ENCODE assay signal across 9 cellular contexts in the genomic region with DNA sequence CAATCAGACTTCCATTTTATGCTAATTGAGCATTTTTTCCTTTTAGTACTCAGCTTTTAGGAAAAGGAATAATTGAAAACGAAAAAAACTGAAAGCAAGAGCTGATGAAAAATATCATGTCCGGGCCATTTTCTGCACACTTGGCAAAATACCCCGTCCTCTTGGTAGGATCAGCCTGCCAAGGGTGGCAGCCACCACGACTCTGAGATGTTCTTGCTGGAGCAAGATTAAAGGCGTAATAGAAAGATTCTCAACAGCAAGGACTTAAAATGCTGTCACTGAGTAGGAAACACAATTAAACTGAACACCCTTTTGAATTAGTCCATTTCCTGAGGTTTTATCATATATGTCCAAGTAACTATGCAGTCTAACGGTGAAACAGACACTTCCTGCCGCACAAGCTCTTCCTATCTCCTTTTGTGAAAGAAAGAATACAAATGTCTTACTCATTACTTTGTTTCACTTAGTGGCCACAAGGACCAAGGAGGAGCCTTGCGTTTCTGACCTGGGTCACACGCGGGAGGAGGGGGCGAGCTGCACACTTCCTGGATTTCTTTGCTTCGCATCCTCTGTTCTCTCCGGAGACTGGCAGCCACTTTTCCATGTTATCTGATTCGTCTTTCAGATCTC.
DNase-seq lines count a peak whose midpoint lies in the region; ATAC-seq, FAIRE-seq and TF ChIP-seq lines count a peak whose summit lies in the region.
"Had no signal": no experiment of that assay in that cellular context is flagged by ENCODE, and none has a peak within 500 bp of the region (broad histone marks: within the 10 kb centered on the region; RNA-seq: fewer than 3 reads in every experiment).

No MANE protein-coding gene starts in this region.

- H3K4me2 ChIP-seq in K562 (ENCODE audit: insufficient read depth, low read length) = no peak overlapping the region

- H3K9me1 ChIP-seq in K562 (ENCODE audit: control insufficient read depth, insufficient read depth, low read length) = no peaks in the 10 kb centered on the region

- TF ChIP-seq POLR2A in K562 (conservative IDR thresholded peaks at IDR 0.05) (no peak), uterus (IDR thresholded peaks at IDR 0.05) (no peak)

- BruUV-seq in K562 (replicated peaks; lab: Mats Ljungman, UMichigan) = no TSS peak

- TF ChIP-seq CTCF in HFF-Myc (IDR thresholded peaks at IDR 0.05; ENCODE audit: low read depth, low read length, missing control alignments) (no peak), K562 (IDR thresholded peaks at IDR 0.05 in 2 of 3, conservative IDR thresholded peaks at IDR 0.05 in 1 of 3; ENCODE audit: insufficient read depth in 2 of 3, low read depth in 1 of 3, low read length in 3 of 3) (no peak), lower lobe of right lung (IDR thresholded peaks at IDR 0.05) (no peak), uterus (IDR thresholded peaks at IDR 0.05) (no peak)

- no peak overlapping the region for H3K9ac ChIP-seq in K562 (ENCODE audit: insufficient read depth in 1 of 2, low read depth in 2 of 2, low read length in 2 of 2)

- H3K9me3 ChIP-seq in K562 (replicated peaks; ENCODE audit: control insufficient read depth, insufficient read depth, low read depth, low read length) (no peaks in the 10 kb centered on the region), lower lobe of right lung (no peaks in the 10 kb centered on the region), uterus (no peaks in the 10 kb centered on the region)

- WGBS in K562 (ENCODE audit: insufficient coverage, low coverage, missing lambda C conversion rate) = under 1% methylated on average over 14 of the region's 14 CpGs

- intact Hi-C loops in K562 (cut with micrococcal nuclease) (no loop called here), lower lobe of right lung (cut with DNase I) (no loop called here), uterus (cut with DNase I; ENCODE audit: low total_unique reads) (no loop called here)

- DNase-seq in HFF-Myc (ENCODE audit: extremely low read depth, low read depth) (peak; percentile 22), K562 (ENCODE audit: extremely low read depth in 1 of 4, low spot score in 3 of 4) (peak in 1 of 4 experiments; percentile 4), lower lobe of right lung (no peak), uterus (no peak), AML-193 (lab: John Stamatoyannopoulos, UW) (no peak), NCI-H2107 treated with DMSO at 0.1 percent for 48 hours (lab: John Stamatoyannopoulos, UW; ENCODE audit: unreplicated experiment) (no peak), NCI-H1092 (lab: John Stamatoyannopoulos, UW) (no peak)
- DNase-seq: activated naive CD8-positive, alpha-beta T cell treated with anti-CD3 and anti-CD28 coated beads, Interleukin-2, amount 10 ng/mL, durations not matched to agents 7 days and 5 days; NCI-H2029 had no signal

- H3K36me3 ChIP-seq in K562 (ENCODE audit: control insufficient read depth, insufficient read depth, low read length) (no peaks in the 10 kb centered on the region), lower lobe of right lung (no peaks in the 10 kb centered on the region), uterus (no peaks in the 10 kb centered on the region)

- no peak overlapping the region for H3K4me3 ChIP-seq in HFF-Myc (replicated peaks; ENCODE audit: low read depth, low read length)
- H3K4me3 ChIP-seq in K562 = no peak overlapping the region
- no peak overlapping the region for H3K4me3 ChIP-seq in lower lobe of right lung
- no peak overlapping the region for H3K4me3 ChIP-seq in uterus

- no peak for FAIRE-seq in K562 (lab: Jason Lieb, UNC)

- no peak for TF ChIP-seq EP300 in K562 (IDR thresholded peaks at IDR 0.05; ENCODE audit: low read length)

- no peak overlapping the region for H2AFZ ChIP-seq in K562 (ENCODE audit: low read depth, low read length)

- no peaks in the 10 kb centered on the region for H4K20me1 ChIP-seq in K562 (replicated peaks; ENCODE audit: control insufficient read depth, insufficient read depth, low read length)

- H3K4me1 ChIP-seq in K562 (replicated peaks in 1 of 2; ENCODE audit: control insufficient read depth in 2 of 2, insufficient read depth in 2 of 2, low read length in 2 of 2) (no peaks in the 10 kb centered on the region), lower lobe of right lung (no peaks in the 10 kb centered on the region), uterus (peaks cover 0 to 6% of the 10 kb centered on the region in 2 donors)

- POLR2A ChIA-PET in K562 (lab: Yijun Ruan, JAX) = no interaction called here

- no peaks in the 10 kb centered on the region for H3K79me2 ChIP-seq in K562 (ENCODE audit: control insufficient read depth, insufficient read depth, low read length)

- CTCF ChIA-PET in K562 (lab: Yijun Ruan, JAX; ENCODE audit: low intra/inter-chr PET ratio) = no interaction called here

- ATAC-seq in K562 = no peak; the same call in 2 of the 3 replicates
- ATAC-seq in lower lobe of right lung = no peak

- in situ Hi-C loops in K562 (cut with MboI) = no loop called here

- H3K27me3 ChIP-seq in K562 (ENCODE audit: control insufficient read depth in 2 of 2, insufficient read depth in 2 of 2, low read length in 2 of 2) (peaks cover 0 to 2% of the 10 kb centered on the region in 2 experiments; a peak in 3 of 5 replicates), lower lobe of right lung (ENCODE audit: low read depth) (no peaks in the 10 kb centered on the region), uterus (no peaks in the 10 kb centered on the region)

- H3K27ac ChIP-seq in K562 (ENCODE audit: extremely low read depth, low read depth, low read length) (no peak overlapping the region), lower lobe of right lung (peak overlapping the region; percentile 53), uterus (peak overlapping the region; percentile 49 to 52)

- TF ChIP-seq RAD21 in K562 (CRISPR knock-in tag; conservative IDR thresholded peaks at IDR 0.05 in 1 of 2, IDR thresholded peaks at IDR 0.05 in 1 of 2) = no peak

TF ChIP-seq in K562, 482 proteins besides CTCF, POLR2A, EP300 and RAD21 (continues in another document):
- no peak for TF ChIP-seq CHCHD3 (CRISPR knock-in tag; IDR thresholded peaks at IDR 0.05)
- no peak for TF ChIP-seq SIN3B (IDR thresholded peaks at IDR 0.05; ENCODE audit: low read depth)
- TF ChIP-seq CREM (IDR thresholded peaks at IDR 0.05; ENCODE audit: low read depth) = no peak
- peak; percentile 25; the same call in 1 of the 2 replicates for TF ChIP-seq ZNF316 (IDR thresholded peaks at IDR 0.05)
- no peak for TF ChIP-seq POLR3A (IDR thresholded peaks at IDR 0.05; ENCODE audit: borderline replicate concordance, extremely low read depth, insufficient read depth, insufficient read length)
- 0 out of 2 replicates have a peak, but pooled peaks have one; percentile 13 for TF ChIP-seq C11orf30 (IDR thresholded peaks at IDR 0.05; ENCODE audit: low read depth)
- no peak for TF ChIP-seq ZNF57 (CRISPR knock-in tag; IDR thresholded peaks at IDR 0.05)
- no peak for TF ChIP-seq RBM25 (IDR thresholded peaks at IDR 0.05; ENCODE audit: low read depth, low read length, severe bottlenecking)
- TF ChIP-seq HMGN3 (IDR thresholded peaks at IDR 0.05; ENCODE audit: borderline replicate concordance, extremely low read depth, insufficient read length, low read depth, low read length) = no peak
- peak; percentile 46 for TF ChIP-seq GABPA (tag; conservative IDR thresholded peaks at IDR 0.05; ENCODE audit: low read depth)
- TF ChIP-seq, protein P1, sequence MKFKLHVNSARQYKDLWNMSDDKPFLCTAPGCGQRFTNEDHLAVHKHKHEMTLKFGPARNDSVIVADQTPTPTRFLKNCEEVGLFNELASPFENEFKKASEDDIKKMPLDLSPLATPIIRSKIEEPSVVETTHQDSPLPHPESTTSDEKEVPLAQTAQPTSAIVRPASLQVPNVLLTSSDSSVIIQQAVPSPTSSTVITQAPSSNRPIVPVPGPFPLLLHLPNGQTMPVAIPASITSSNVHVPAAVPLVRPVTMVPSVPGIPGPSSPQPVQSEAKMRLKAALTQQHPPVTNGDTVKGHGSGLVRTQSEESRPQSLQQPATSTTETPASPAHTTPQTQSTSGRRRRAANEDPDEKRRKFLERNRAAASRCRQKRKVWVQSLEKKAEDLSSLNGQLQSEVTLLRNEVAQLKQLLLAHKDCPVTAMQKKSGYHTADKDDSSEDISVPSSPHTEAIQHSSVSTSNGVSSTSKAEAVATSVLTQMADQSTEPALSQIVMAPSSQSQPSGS (CRISPR knock-in tag; IDR thresholded peaks at IDR 0.05) = no peak
- no peak for TF ChIP-seq ZNF324 (CRISPR knock-in tag; IDR thresholded peaks at IDR 0.05)
- TF ChIP-seq, protein P2, sequence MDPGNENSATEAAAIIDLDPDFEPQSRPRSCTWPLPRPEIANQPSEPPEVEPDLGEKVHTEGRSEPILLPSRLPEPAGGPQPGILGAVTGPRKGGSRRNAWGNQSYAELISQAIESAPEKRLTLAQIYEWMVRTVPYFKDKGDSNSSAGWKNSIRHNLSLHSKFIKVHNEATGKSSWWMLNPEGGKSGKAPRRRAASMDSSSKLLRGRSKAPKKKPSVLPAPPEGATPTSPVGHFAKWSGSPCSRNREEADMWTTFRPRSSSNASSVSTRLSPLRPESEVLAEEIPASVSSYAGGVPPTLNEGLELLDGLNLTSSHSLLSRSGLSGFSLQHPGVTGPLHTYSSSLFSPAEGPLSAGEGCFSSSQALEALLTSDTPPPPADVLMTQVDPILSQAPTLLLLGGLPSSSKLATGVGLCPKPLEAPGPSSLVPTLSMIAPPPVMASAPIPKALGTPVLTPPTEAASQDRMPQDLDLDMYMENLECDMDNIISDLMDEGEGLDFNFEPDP (CRISPR knock-in tag; IDR thresholded peaks at IDR 0.05) = no peak
- TF ChIP-seq HNRNPL (IDR thresholded peaks at IDR 0.05; ENCODE audit: low read depth, low read length) = no peak
- TF ChIP-seq HNRNPH1 (optimal IDR thresholded peaks at IDR 0.05; ENCODE audit: low read depth, low read length) = no peak
- TF ChIP-seq U2AF1 (optimal IDR thresholded peaks at IDR 0.05; ENCODE audit: low read depth, low read length) = no peak
- TF ChIP-seq DEAF1 (CRISPR knock-in tag; IDR thresholded peaks at IDR 0.05) = no peak
- TF ChIP-seq XRCC5 (IDR thresholded peaks at IDR 0.05; ENCODE audit: low read depth, low read length) = no peak
- TF ChIP-seq NR2F6 (CRISPR knock-in tag; IDR thresholded peaks at IDR 0.05) = no peak
- no peak for TF ChIP-seq ZNF785 (CRISPR knock-in tag; IDR thresholded peaks at IDR 0.05)
